ENCODE assay signal across 11 cellular contexts in genomic region chr15:85587707-85588441, GRCh38.
DNase-seq lines count a peak whose midpoint lies in the region; ATAC-seq and TF ChIP-seq lines count a peak whose summit lies in the region.
"Had no signal": no experiment of that assay in that cellular context is flagged by ENCODE, and none has a peak within 500 bp of the region (broad histone marks: within the 10 kb centered on the region; RNA-seq: fewer than 3 reads in every experiment).

No MANE protein-coding gene starts in this region.

- H3K27ac Mint-ChIP-seq in CD8-positive, alpha-beta T cell, result peak overlapping the region; percentile 7
- peak overlapping the region; percentile 88 for H3K27ac Mint-ChIP-seq in osteocyte (ENCODE audit: unreplicated experiment)
- H3K27ac Mint-ChIP-seq in activated naive CD8-positive, alpha-beta T cell treated with anti-CD3 and anti-CD28 coated beads for 36 hours, result no peak overlapping the region
- H3K27ac Mint-ChIP-seq: stimulated activated memory B cell treated with anti-CD40 and anti-IgM and Interleukin-4, amounts not matched to agents 10 μg/mL and 1 μg/mL and 100 μg/mL, for 72 hours had no signal

- no peaks in the 10 kb centered on the region for H3K27me3 ChIP-seq in CD8-positive, alpha-beta T cell (ENCODE audit: insufficient read depth, low read length)
- no peaks in the 10 kb centered on the region for H3K27me3 ChIP-seq in Peyer's patch
- no peaks in the 10 kb centered on the region for H3K27me3 ChIP-seq in esophagus squamous epithelium

- H3K4me3 Mint-ChIP-seq in CD8-positive, alpha-beta T cell, result no peak overlapping the region
- H3K4me3 Mint-ChIP-seq in osteocyte (ENCODE audit: unreplicated experiment), result no peak overlapping the region
- H3K4me3 Mint-ChIP-seq in activated naive CD8-positive, alpha-beta T cell treated with anti-CD3 and anti-CD28 coated beads for 36 hours, result no peak overlapping the region
- H3K4me3 Mint-ChIP-seq: stimulated activated memory B cell treated with anti-CD40 and anti-IgM and Interleukin-4, amounts not matched to agents 10 μg/mL and 1 μg/mL and 100 μg/mL, for 72 hours had no signal

- H3K4me3 ChIP-seq in CD8-positive, alpha-beta T cell (ENCODE audit: low read depth, low read length), result no peak overlapping the region
- H3K4me3 ChIP-seq in Peyer's patch (no peak overlapping the region), esophagus squamous epithelium (no peak overlapping the region)

- DNase-seq in CD8-positive, alpha-beta T cell, result no peak
- DNase-seq in Peyer's patch (no peak), esophagus squamous epithelium (lab: John Stamatoyannopoulos, UW) (no peak), osteocyte (ENCODE audit: extremely low spot score, unreplicated experiment) (no peak), ureter (ENCODE audit: low spot score) (no peak)
- DNase-seq in activated naive CD8-positive, alpha-beta T cell treated with anti-CD3 and anti-CD28 coated beads for 36 hours, result no peak
- DNase-seq: amygdala, NCI-H748 treated with DMSO at 0.1 percent for 48 hours had no signal

- 54 to 82% methylated on average over 9 to 10 of the region's 10 CpGs for WGBS in esophagus squamous epithelium, 2 donors

- H3K27ac ChIP-seq in CD8-positive, alpha-beta T cell (ENCODE audit: low read depth, low read length), result no peak overlapping the region
- H3K27ac ChIP-seq in Peyer's patch (peak overlapping the region in 3 of 4 donors; percentile 13 to 79 (median 72)), esophagus squamous epithelium (peak overlapping the region; percentile 62 to 92 (median 82))

- intact Hi-C loops in CD8-positive, alpha-beta T cell (cut with DNase I, micrococcal nuclease), result no loop called here
- intact Hi-C loops in esophagus squamous epithelium (cut with DNase I), result no loop called here

- no peak for TF ChIP-seq CTCF in CD8-positive, alpha-beta T cell (IDR thresholded peaks at IDR 0.05)
- no peak for TF ChIP-seq CTCF in Peyer's patch (IDR thresholded peaks at IDR 0.05)
- TF ChIP-seq CTCF in esophagus squamous epithelium (IDR thresholded peaks at IDR 0.05), result no peak
- TF ChIP-seq CTCF in osteocyte (IDR thresholded peaks at IDR 0.05), result no peak

- peaks cover 65% of the 10 kb centered on the region for H3K36me3 Mint-ChIP-seq in CD8-positive, alpha-beta T cell
- H3K36me3 Mint-ChIP-seq in osteocyte (ENCODE audit: unreplicated experiment), result peaks cover 19% of the 10 kb centered on the region
- peaks cover 30% of the 10 kb centered on the region for H3K36me3 Mint-ChIP-seq in activated naive CD8-positive, alpha-beta T cell treated with anti-CD3 and anti-CD28 coated beads for 36 hours

- peaks cover 7% of the 10 kb centered on the region for H3K36me3 ChIP-seq in CD8-positive, alpha-beta T cell (ENCODE audit: insufficient read depth, low read length)
- H3K36me3 ChIP-seq in Peyer's patch (peaks cover 0 to 12% (median 0%) of the 10 kb centered on the region in 3 donors), esophagus squamous epithelium (peaks cover 0 to 19% (median 0%) of the 10 kb centered on the region in 3 donors)

- CTCF ChIA-PET in CD8-positive, alpha-beta T cell (lab: Charles Lee), result no interaction called here

- H3K4me1 ChIP-seq in CD8-positive, alpha-beta T cell (ENCODE audit: insufficient read depth, low read length), result peaks cover 22% of the 10 kb centered on the region
- H3K4me1 ChIP-seq in Peyer's patch (peaks cover 0 to 44% (median 5%) of the 10 kb centered on the region in 4 donors), esophagus squamous epithelium (peaks cover 25 to 100% (median 61%) of the 10 kb centered on the region in 3 donors)

- no peak for TF ChIP-seq POLR2A in Peyer's patch (IDR thresholded peaks at IDR 0.05)
- TF ChIP-seq POLR2A in esophagus squamous epithelium (IDR thresholded peaks at IDR 0.05), result no peak

- POLR2A ChIA-PET in CD8-positive, alpha-beta T cell (lab: Charles Lee), result no interaction called here

- no peaks in the 10 kb centered on the region for H3K27me3 Mint-ChIP-seq in CD8-positive, alpha-beta T cell (ENCODE audit: low read depth)
- no peaks in the 10 kb centered on the region for H3K27me3 Mint-ChIP-seq in osteocyte (ENCODE audit: unreplicated experiment)
- H3K27me3 Mint-ChIP-seq in activated naive CD8-positive, alpha-beta T cell treated with anti-CD3 and anti-CD28 coated beads for 36 hours, result no peaks in the 10 kb centered on the region
- H3K27me3 Mint-ChIP-seq: stimulated activated memory B cell treated with anti-CD40 and anti-IgM and Interleukin-4, amounts not matched to agents 10 μg/mL and 1 μg/mL and 100 μg/mL, for 72 hours had no signal

- no peak for ATAC-seq in CD8-positive, alpha-beta T cell
- no peak for ATAC-seq in HG03439 (IDR thresholded peaks at IDR 0.05; ENCODE audit: unreplicated experiment)
- ATAC-seq in HG03196 (IDR thresholded peaks at IDR 0.05; ENCODE audit: unreplicated experiment), result no peak
- ATAC-seq: stimulated activated memory B cell treated with anti-CD40 and anti-IgM and Interleukin-4, amounts not matched to agents 10 μg/mL and 1 μg/mL and 100 μg/mL, for 72 hours had no signal

- H3K4me1 Mint-ChIP-seq in CD8-positive, alpha-beta T cell (ENCODE audit: low read depth), result peaks cover 48% of the 10 kb centered on the region
- H3K4me1 Mint-ChIP-seq in osteocyte (ENCODE audit: unreplicated experiment), result peaks cover 76% of the 10 kb centered on the region
- H3K4me1 Mint-ChIP-seq in activated naive CD8-positive, alpha-beta T cell treated with anti-CD3 and anti-CD28 coated beads for 36 hours, result peaks cover 42% of the 10 kb centered on the region

- no peaks in the 10 kb centered on the region for H3K9me3 ChIP-seq in CD8-positive, alpha-beta T cell (ENCODE audit: low read length)
- H3K9me3 ChIP-seq in Peyer's patch (no peaks in the 10 kb centered on the region), esophagus squamous epithelium (no peaks in the 10 kb centered on the region)

- no peaks in the 10 kb centered on the region for H3K9me3 Mint-ChIP-seq in CD8-positive, alpha-beta T cell
- H3K9me3 Mint-ChIP-seq in osteocyte (ENCODE audit: unreplicated experiment), result no peaks in the 10 kb centered on the region
- H3K9me3 Mint-ChIP-seq in activated naive CD8-positive, alpha-beta T cell treated with anti-CD3 and anti-CD28 coated beads for 36 hours, result no peaks in the 10 kb centered on the region
- H3K9me3 Mint-ChIP-seq: stimulated activated memory B cell treated with anti-CD40 and anti-IgM and Interleukin-4, amounts not matched to agents 10 μg/mL and 1 μg/mL and 100 μg/mL, for 72 hours had no signal
